26 cellular contexts compared by ENCODE assay signal in genomic region chr17:65143899-65144590, GRCh38. TPM values are rescaled to one million over a fixed set of nuclear protein-coding genes. Genes with fewer than 3 reads are reported as not detected.
A peak's percentile ranks its signal among the peaks of the same experiment; 100 is the strongest.
DNase-seq lines count a peak whose midpoint lies in the region; ATAC-seq, FAIRE-seq and TF ChIP-seq lines count a peak whose summit lies in the region.
"Had no signal": no experiment of that assay in that cellular context is flagged by ENCODE, and none has a peak within 500 bp of the region (broad histone marks: within the 10 kb centered on the region; RNA-seq: fewer than 3 reads in every experiment).

No MANE protein-coding gene starts in this region.

- no peak overlapping the region for H3T11ph ChIP-seq in H9 (ENCODE audit: low read length)

- H3K56ac ChIP-seq in H9 (ENCODE audit: insufficient read length, low read depth, low read length): no peak overlapping the region

- H3K4me3 Mint-ChIP-seq in H9 (no peak overlapping the region), astrocyte (ENCODE audit: unreplicated experiment) (peak overlapping the region; percentile 35)
- H3K4me3 Mint-ChIP-seq: activated CD4-positive, alpha-beta memory T cell treated with anti-CD3 and anti-CD28 coated beads for 36 hours; activated naive CD8-positive, alpha-beta T cell treated with anti-CD3 and anti-CD28 coated beads, Interleukin-2, amount 10 ng/mL, durations not matched to agents 7 days and 5 days; CD8-positive, alpha-beta memory T cell; stimulated activated naive B cell treated with anti-CD40 and anti-IgM and Interleukin-4, amounts not matched to agents 10 μg/mL and 1 μg/mL and 100 μg/mL, for 72 hours; WTC11 had no signal

- DNase-seq in H9: no peak
- peak; percentile 11 for DNase-seq in astrocyte (ENCODE audit: low read depth)
- DNase-seq in head of caudate nucleus: peak; percentile 65 to 95 (median 84)
- DNase-seq in retina: peak; percentile 68
- no peak for DNase-seq in NCI-H1694 (lab: John Stamatoyannopoulos, UW)
- no peak for DNase-seq in hepatocyte (ENCODE audit: low spot score)
- DNase-seq: activated CD4-positive, alpha-beta memory T cell treated with anti-CD3 and anti-CD28 coated beads for 36 hours; activated effector memory CD4-positive, alpha-beta T cell treated with Interleukin-2 at 50 U/mL for 16 hours; activated naive CD8-positive, alpha-beta T cell treated with anti-CD3 and anti-CD28 coated beads, Interleukin-2, amount 10 ng/mL, durations not matched to agents 7 days and 5 days; brain microvascular endothelial cell; CD8-positive, alpha-beta memory T cell; cortex of kidney; mesendoderm; MG63; NCI-H1417; NCI-H2107; NCI-H510A treated with DMSO at 0.1 percent for 48 hours; stimulated activated CD4-positive, alpha-beta T cell treated with anti-CD3 and anti-CD28 coated beads, Interleukin-2, amount 100 ng/mL, for 48 hours; stimulated activated naive B cell treated with anti-CD40 and anti-IgM and Interleukin-4, amounts not matched to agents 10 μg/mL and 1 μg/mL and 100 μg/mL, for 72 hours; T1000 had no signal

- H2BK12ac ChIP-seq in H9 (ENCODE audit: insufficient read length, low read depth, low read length): no peak overlapping the region

- H3K4me1 ChIP-seq in H9 (ENCODE audit: insufficient read depth, low read length): peaks cover 3% of the 10 kb centered on the region; the same call in 1 of the 2 replicates
- H3K4me1 ChIP-seq in astrocyte (ENCODE audit: insufficient read depth, low read length): peaks cover 8% of the 10 kb centered on the region
- H3K4me1 ChIP-seq in hepatocyte (ENCODE audit: insufficient read depth): no peaks in the 10 kb centered on the region

- no peak overlapping the region for H3K14ac ChIP-seq in H9 (ENCODE audit: insufficient read depth, low read length)

- H4K8ac ChIP-seq in H9 (replicated peaks; ENCODE audit: insufficient read length, low read depth, low read length): no peak overlapping the region

- H3K79me2 ChIP-seq in H9 (ENCODE audit: insufficient read depth, low read length) (no peaks in the 10 kb centered on the region), astrocyte (ENCODE audit: insufficient read depth, low read length) (no peaks in the 10 kb centered on the region), hepatocyte (no peaks in the 10 kb centered on the region)

- no peak overlapping the region for H3K4ac ChIP-seq in H9 (ENCODE audit: low read depth, low read length)

- H3K4me1 Mint-ChIP-seq in H9 (peaks cover 6% of the 10 kb centered on the region in 2 experiments), astrocyte (ENCODE audit: low read depth, unreplicated experiment) (peaks cover 9% of the 10 kb centered on the region)

- H2BK20ac ChIP-seq in H9 (ENCODE audit: low read depth, low read length, poor library complexity, severe bottlenecking): no peak overlapping the region

- no peaks in the 10 kb centered on the region for H3K23me2 ChIP-seq in H9 (ENCODE audit: insufficient read length, low read depth, low read length, poor library complexity, severe bottlenecking)

- TF ChIP-seq CTCF in H9 (conservative IDR thresholded peaks at IDR 0.05) (no peak), astrocyte (IDR thresholded peaks at IDR 0.05; ENCODE audit: insufficient read depth, low read depth, low read length) (no peak), hepatocyte (IDR thresholded peaks at IDR 0.05; ENCODE audit: poor library complexity) (no peak)

- H2AFZ ChIP-seq in H9 (ENCODE audit: low read length): no peak overlapping the region
- H2AFZ ChIP-seq in astrocyte (ENCODE audit: low read depth, low read length): no peak overlapping the region
- H2AFZ ChIP-seq in hepatocyte: no peak overlapping the region

- no peak overlapping the region for H3K4me3 ChIP-seq in astrocyte (ENCODE audit: insufficient read depth, low read depth, low read length)
- no peak overlapping the region for H3K4me3 ChIP-seq in hepatocyte
- H3K4me3 ChIP-seq: MG63, SK-N-MC, skin epidermis had no signal

- intact Hi-C loops in head of caudate nucleus (cut with DNase I): no loop called here

- H2BK120ac ChIP-seq in H9 (ENCODE audit: low read depth, low read length, poor library complexity, severe bottlenecking): no peak overlapping the region

- H3K36me3 Mint-ChIP-seq in H9 (ENCODE audit: insufficient read depth in 1 of 3, low read depth in 3 of 3) (no peaks in the 10 kb centered on the region), astrocyte (ENCODE audit: low read depth, unreplicated experiment) (no peaks in the 10 kb centered on the region)
- H3K36me3 Mint-ChIP-seq: activated CD4-positive, alpha-beta memory T cell treated with anti-CD3 and anti-CD28 coated beads for 36 hours; activated naive CD8-positive, alpha-beta T cell treated with anti-CD3 and anti-CD28 coated beads, Interleukin-2, amount 10 ng/mL, durations not matched to agents 7 days and 5 days; WTC11 had no signal

- no peak overlapping the region for H2AK5ac ChIP-seq in H9 (ENCODE audit: insufficient read length, low read length)

- H3K27me3 ChIP-seq in H9 (ENCODE audit: insufficient read depth, low read length) (no peaks in the 10 kb centered on the region), astrocyte (ENCODE audit: insufficient read depth, low read length) (peaks cover 36% of the 10 kb centered on the region), hepatocyte (peaks cover 6% of the 10 kb centered on the region)
- H3K27me3 ChIP-seq: MG63 had no signal

- no peak overlapping the region for H3K27ac ChIP-seq in H9 (ENCODE audit: insufficient read length, low read depth, low read length)
- H3K27ac ChIP-seq in astrocyte (ENCODE audit: low read depth, low read length): no peak overlapping the region
- H3K27ac ChIP-seq in hepatocyte: no peak overlapping the region
- H3K27ac ChIP-seq: brain microvascular endothelial cell, SK-N-MC had no signal

- H3K9me3 Mint-ChIP-seq in H9 (no peaks in the 10 kb centered on the region), astrocyte (ENCODE audit: unreplicated experiment) (no peaks in the 10 kb centered on the region)
- H3K9me3 Mint-ChIP-seq: activated CD4-positive, alpha-beta memory T cell treated with anti-CD3 and anti-CD28 coated beads for 36 hours; activated naive CD8-positive, alpha-beta T cell treated with anti-CD3 and anti-CD28 coated beads, Interleukin-2, amount 10 ng/mL, durations not matched to agents 7 days and 5 days; CD8-positive, alpha-beta memory T cell; stimulated activated naive B cell treated with anti-CD40 and anti-IgM and Interleukin-4, amounts not matched to agents 10 μg/mL and 1 μg/mL and 100 μg/mL, for 72 hours; WTC11 had no signal

- H4K20me1 ChIP-seq in H9 (ENCODE audit: control insufficient read depth, insufficient read depth, insufficient read length) (no peaks in the 10 kb centered on the region), astrocyte (ENCODE audit: insufficient read depth, low read length) (no peaks in the 10 kb centered on the region), hepatocyte (ENCODE audit: insufficient read depth, poor library complexity, severe bottlenecking) (no peaks in the 10 kb centered on the region)

- no peaks in the 10 kb centered on the region for H3K36me3 ChIP-seq in astrocyte (ENCODE audit: insufficient read depth, low read length)
- H3K36me3 ChIP-seq in hepatocyte (replicated peaks; ENCODE audit: insufficient read depth, low read depth): no peaks in the 10 kb centered on the region
- H3K36me3 ChIP-seq: brain microvascular endothelial cell, MG63 had no signal

- no peak overlapping the region for H4K5ac ChIP-seq in H9 (ENCODE audit: insufficient read length, low read depth, low read length)

- H3K9me3 ChIP-seq in H9 (ENCODE audit: control insufficient read depth, low read depth, low read length): no peaks in the 10 kb centered on the region
- no peaks in the 10 kb centered on the region for H3K9me3 ChIP-seq in astrocyte (ENCODE audit: insufficient read depth, low read depth, low read length)
- H3K9me3 ChIP-seq in hepatocyte (ENCODE audit: low read depth): no peaks in the 10 kb centered on the region
- H3K9me3 ChIP-seq: MG63 had no signal

- H3K27ac Mint-ChIP-seq in H9: peak overlapping the region in 2 of 3 experiments; percentile 51 to 56; a peak in 2 of 7 replicates
- H3K27ac Mint-ChIP-seq in astrocyte (ENCODE audit: unreplicated experiment): no peak overlapping the region
- H3K27ac Mint-ChIP-seq: activated CD4-positive, alpha-beta memory T cell treated with anti-CD3 and anti-CD28 coated beads for 36 hours; activated naive CD8-positive, alpha-beta T cell treated with anti-CD3 and anti-CD28 coated beads, Interleukin-2, amount 10 ng/mL, durations not matched to agents 7 days and 5 days; stimulated activated naive B cell treated with anti-CD40 and anti-IgM and Interleukin-4, amounts not matched to agents 10 μg/mL and 1 μg/mL and 100 μg/mL, for 72 hours; WTC11 had no signal

- FAIRE-seq in astrocyte (lab: Jason Lieb, UNC): no peak
- FAIRE-seq: endometrium had no signal

- no peak for ATAC-seq in GM21526 (IDR thresholded peaks at IDR 0.05; ENCODE audit: low FRiP score, unreplicated experiment)
- ATAC-seq in GM18498 (IDR thresholded peaks at IDR 0.05; ENCODE audit: unreplicated experiment): no peak
- ATAC-seq: stimulated activated naive B cell treated with anti-CD40 and anti-IgM and Interleukin-4, amounts not matched to agents 10 μg/mL and 1 μg/mL and 100 μg/mL, for 72 hours; WTC11 had no signal

- no peak overlapping the region for H2BK15ac ChIP-seq in H9 (ENCODE audit: low read depth, low read length)

- WGBS in H9 (ENCODE audit: extremely low coverage, insufficient read length, low lambda C conversion rate): no CpG with 5 or more reads among the region's 21 CpGs
- WGBS in hepatocyte (ENCODE audit: low lambda C conversion rate, missing lambda C conversion rate): 80% methylated on average over 21 of the region's 21 CpGs

- H3K18ac ChIP-seq in H9 (ENCODE audit: insufficient read length, low read depth, low read length): no peak overlapping the region

- H2BK5ac ChIP-seq in H9 (ENCODE audit: insufficient read length, low read length): no peak overlapping the region

- H4K91ac ChIP-seq in H9 (ENCODE audit: insufficient read length, low read depth, low read length): no peak overlapping the region

- no peaks in the 10 kb centered on the region for H3K9me2 ChIP-seq in hepatocyte (replicated peaks; ENCODE audit: insufficient read depth)

- H3K27me3 Mint-ChIP-seq in H9 (ENCODE audit: low read depth): peaks cover 16% of the 10 kb centered on the region
- H3K27me3 Mint-ChIP-seq in astrocyte (ENCODE audit: low read depth, unreplicated experiment): peaks cover 6% of the 10 kb centered on the region

- no peak overlapping the region for H3K9ac ChIP-seq in H9 (ENCODE audit: extremely low read depth, insufficient read length, low read length)
- no peak overlapping the region for H3K9ac ChIP-seq in astrocyte (ENCODE audit: low read length)

- H3K79me1 ChIP-seq in H9 (ENCODE audit: insufficient read depth, low read depth, low read length, poor library complexity, severe bottlenecking): no peaks in the 10 kb centered on the region

- H3K23ac ChIP-seq in H9 (ENCODE audit: insufficient read length, low read depth, low read length): no peak overlapping the region

- H3K4me2 ChIP-seq in H9 (ENCODE audit: insufficient read depth, insufficient read length, low read length) (no peak overlapping the region), astrocyte (ENCODE audit: low read length) (peak overlapping the region; percentile 66), hepatocyte (no peak overlapping the region)

RNA-seq across cellular contexts. Expression of gene RGS9, which starts 6.9 kb away (rescaled TPM):
- total RNA-seq in H9 (2021) (12.0 and 12.3 TPM in 2 replicates), astrocyte (8.6 and 9.4 TPM in 2 replicates), hepatocyte (2.9 and 3.1 TPM in 2 replicates)
- polyA plus RNA-seq in hepatocyte: 3.3 and 6.0 TPM in 2 replicates

Comparison
In these comparisons a context has a peak if more than half of its experiments do, and no peak if none do; other contexts are left out.
1. DNase-seq: peak in astrocyte (single experiment), head of caudate nucleus (42 of 42) and retina (single experiment); none in H9 (single experiment), NCI-H1694 (single experiment) and hepatocyte (single experiment).